Comparison of ENCODE assay signal across 11 cellular contexts in the genomic region with DNA sequence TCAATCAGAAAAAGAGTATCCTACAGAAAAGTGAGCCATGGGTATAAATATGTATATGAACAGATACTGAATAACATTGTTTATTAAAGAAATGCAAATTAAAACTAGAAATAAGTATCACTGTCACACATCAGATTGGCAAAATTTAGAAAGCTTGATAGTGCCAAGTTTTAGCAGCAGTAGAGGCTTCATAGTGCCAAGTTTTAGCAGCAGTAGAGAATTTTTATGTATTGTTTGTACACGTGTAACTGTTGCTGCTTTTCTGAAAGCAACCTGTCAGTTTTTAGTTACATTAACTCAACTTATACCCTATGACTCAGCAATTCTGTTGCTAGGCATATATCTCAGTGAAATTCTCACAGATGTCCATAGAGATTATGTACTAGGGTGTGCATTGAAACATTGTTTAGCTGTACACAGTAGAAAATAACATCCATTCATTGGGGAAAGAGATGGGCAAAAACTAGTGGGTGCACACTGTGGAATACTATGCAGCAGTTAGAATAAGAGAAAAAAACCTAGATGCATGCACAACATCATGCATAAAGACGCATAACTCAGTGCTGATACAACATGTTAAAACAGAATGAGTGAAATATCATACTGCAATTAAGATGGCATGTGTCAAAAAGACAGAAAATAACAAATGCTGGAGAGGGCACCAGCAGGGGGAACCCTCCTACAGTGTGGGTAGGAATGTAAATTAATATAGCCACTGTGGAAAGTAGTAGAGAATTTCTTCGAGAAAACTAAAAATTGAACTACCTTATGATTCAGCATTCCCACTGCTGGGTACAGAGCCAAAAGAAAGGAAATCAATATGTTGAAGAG.
DNase-seq lines count a peak whose midpoint lies in the region; ATAC-seq and TF ChIP-seq lines count a peak whose summit lies in the region.
"Had no signal": no experiment of that assay in that cellular context is flagged by ENCODE, and none has a peak within 500 bp of the region (broad histone marks: within the 10 kb centered on the region; RNA-seq: fewer than 3 reads in every experiment).

No MANE protein-coding gene starts in this region.

- H3K9me3 Mint-ChIP-seq in stimulated activated memory B cell treated with anti-CD40 and anti-IgM and Interleukin-4, amounts not matched to agents 10 μg/mL and 1 μg/mL and 100 μg/mL, for 72 hours, result peaks cover 4% of the 10 kb centered on the region
- peaks cover 19% of the 10 kb centered on the region for H3K9me3 Mint-ChIP-seq in progenitor cell of endocrine pancreas (ENCODE audit: low read depth)
- H3K9me3 Mint-ChIP-seq: brain; T-helper 1 cell treated with Interleukin-12 subunit alpha and Interleukin-12 subunit beta and Interleukin-4 antibody, amounts not matched to agents 30 μg/mL and 1 μg/mL, for 36 hours had no signal

- H3K36me3 ChIP-seq in GM06990 (ENCODE audit: control insufficient read depth, insufficient read depth, low read length), result no peaks in the 10 kb centered on the region

- H3K4me3 ChIP-seq in GM06990 (replicated peaks; ENCODE audit: low read depth, low read length) (no peak overlapping the region), astrocyte of the cerebellum (ENCODE audit: low read depth, low read length) (no peak overlapping the region)

- no peak overlapping the region for H3K27ac Mint-ChIP-seq in stimulated activated memory B cell treated with anti-CD40 and anti-IgM and Interleukin-4, amounts not matched to agents 10 μg/mL and 1 μg/mL and 100 μg/mL, for 72 hours
- no peak overlapping the region for H3K27ac Mint-ChIP-seq in progenitor cell of endocrine pancreas
- H3K27ac Mint-ChIP-seq: brain; T-helper 1 cell treated with Interleukin-12 subunit alpha and Interleukin-12 subunit beta and Interleukin-4 antibody, amounts not matched to agents 30 μg/mL and 1 μg/mL, for 36 hours had no signal

- no peak for ATAC-seq in stimulated activated memory B cell treated with anti-CD40 and anti-IgM and Interleukin-4, amounts not matched to agents 10 μg/mL and 1 μg/mL and 100 μg/mL, for 72 hours
- ATAC-seq: left colon had no signal

- in situ Hi-C loops in astrocyte of the cerebellum (cut with HindIII; ENCODE audit: low sequenced_read_pairs), result loop anchor here (5.0 kb wide), 1 partner anchor 47 kb away; no protein-coding TSS in a partner anchor

- H3K36me3 Mint-ChIP-seq in stimulated activated memory B cell treated with anti-CD40 and anti-IgM and Interleukin-4, amounts not matched to agents 10 μg/mL and 1 μg/mL and 100 μg/mL, for 72 hours, result no peaks in the 10 kb centered on the region
- H3K36me3 Mint-ChIP-seq in progenitor cell of endocrine pancreas (ENCODE audit: insufficient read depth), result peaks cover 6% of the 10 kb centered on the region
- H3K36me3 Mint-ChIP-seq: brain had no signal

- no peaks in the 10 kb centered on the region for H3K27me3 Mint-ChIP-seq in stimulated activated memory B cell treated with anti-CD40 and anti-IgM and Interleukin-4, amounts not matched to agents 10 μg/mL and 1 μg/mL and 100 μg/mL, for 72 hours
- H3K27me3 Mint-ChIP-seq in progenitor cell of endocrine pancreas, result no peaks in the 10 kb centered on the region
- H3K27me3 Mint-ChIP-seq: brain had no signal

- H3K4me3 Mint-ChIP-seq in stimulated activated memory B cell treated with anti-CD40 and anti-IgM and Interleukin-4, amounts not matched to agents 10 μg/mL and 1 μg/mL and 100 μg/mL, for 72 hours, result no peak overlapping the region
- no peak overlapping the region for H3K4me3 Mint-ChIP-seq in progenitor cell of endocrine pancreas (ENCODE audit: low read depth)
- H3K4me3 Mint-ChIP-seq: T-helper 1 cell treated with Interleukin-12 subunit alpha and Interleukin-12 subunit beta and Interleukin-4 antibody, amounts not matched to agents 30 μg/mL and 1 μg/mL, for 36 hours had no signal

- no peaks in the 10 kb centered on the region for H3K27me3 ChIP-seq in GM06990 (replicated peaks; ENCODE audit: control insufficient read depth, insufficient read depth, low read length)

- DNase-seq in GM06990 (ENCODE audit: extremely low read depth, insufficient read length) (no peak), HT-29 (ENCODE audit: low spot score) (peak; percentile 48), astrocyte of the cerebellum (ENCODE audit: low read depth) (no peak), lung microvascular endothelial cell (ENCODE audit: low read depth in 2 of 2) (peak; percentile 15 to 29), NCI-H510A (lab: John Stamatoyannopoulos, UW) (no peak), progenitor cell of endocrine pancreas (ENCODE audit: low spot score, unreplicated experiment) (no peak)
- DNase-seq in stimulated activated CD4-positive, alpha-beta T cell treated with anti-CD3 and anti-CD28 coated beads, Interleukin-1b, Interleukin-23, amount 100 ng/mL, for 48 hours, result no peak

- H3K4me1 Mint-ChIP-seq in stimulated activated memory B cell treated with anti-CD40 and anti-IgM and Interleukin-4, amounts not matched to agents 10 μg/mL and 1 μg/mL and 100 μg/mL, for 72 hours, result no peaks in the 10 kb centered on the region
- no peaks in the 10 kb centered on the region for H3K4me1 Mint-ChIP-seq in progenitor cell of endocrine pancreas (ENCODE audit: low read depth)
- H3K4me1 Mint-ChIP-seq: brain had no signal

- TF ChIP-seq CTCF in GM06990 (IDR thresholded peaks at IDR 0.05; ENCODE audit: insufficient read depth, low read length, poor library complexity, severe bottlenecking) (peak; percentile 57), astrocyte of the cerebellum (IDR thresholded peaks at IDR 0.05; ENCODE audit: low read depth, low read length, missing control alignments) (peak; percentile 22), progenitor cell of endocrine pancreas (IDR thresholded peaks at IDR 0.05; ENCODE audit: unreplicated experiment) (no peak)

Comparison
In these comparisons a context has a peak if more than half of its experiments do, and no peak if none do; other contexts are left out.
1. DNase-seq: peak in HT-29 (single experiment) and lung microvascular endothelial cell (2 of 2); none in GM06990 (single experiment), astrocyte of the cerebellum (single experiment), NCI-H510A (single experiment), stimulated activated CD4-positive, alpha-beta T cell treated with anti-CD3 and anti-CD28 coated beads, Interleukin-1b, Interleukin-23, amount 100 ng/mL, for 48 hours (single experiment) and progenitor cell of endocrine pancreas (single experiment).